32 cellular contexts compared by ENCODE assay signal in genomic region chr16:9824191-9824590, GRCh38.
"Had no signal": no experiment of that assay in that cellular context is flagged by ENCODE, and none has a peak within 500 bp of the region (broad histone marks: within the 10 kb centered on the region; RNA-seq: fewer than 3 reads in every experiment).

No MANE protein-coding gene starts in this region.

- H3K4me3 Mint-ChIP-seq: activated B cell treated with CpG ODN at 0.5 μM for 24 hours; activated CD4-positive, alpha-beta memory T cell treated with anti-CD3 and anti-CD28 coated beads for 36 hours; activated CD4-positive, alpha-beta T cell treated with anti-CD3 and anti-CD28 coated beads, Interleukin-2, amount 10 ng/mL, durations not matched to agents 24 days and 14 days; activated CD8-positive, alpha-beta T cell treated with anti-CD3 and anti-CD28 coated beads for 36 hours; activated naive CD4-positive, alpha-beta T cell treated with anti-CD3 and anti-CD28 coated beads for 36 hours; activated naive CD8-positive, alpha-beta T cell treated with anti-CD3 and anti-CD28 coated beads for 36 hours; activated T-cell treated with anti-CD3 and anti-CD28 coated beads, Interleukin-2, amount 50 U/mL, for 4 hours; activated T-cell treated with anti-CD3 and anti-CD28 coated beads, Interleukin-2, amount 50 U/mL, for 72 hours; activated T-helper 1 cell treated with anti-CD3 and anti-CD28 coated beads, Interleukin-12 subunit alpha, Interleukin-12 subunit beta, Interleukin-2, Interleukin-4 antibody, amounts not matched to agents 30 ng/mL and 10 ng/mL and 1 ng/mL, durations not matched to agents 14 hours and 24 hours and 36 hours; activated T-helper 17 cell treated with anti-CD3 and anti-CD28 coated beads, Interleukin-2, amount 50 U/mL, for 72 hours; brain; central memory CD8-positive, alpha-beta T cell; T-cell; T-helper 17 cell had no signal

- H3K9me3 ChIP-seq: adrenal gland, ascending aorta had no signal

- H3K36me3 Mint-ChIP-seq: activated CD4-positive, alpha-beta memory T cell treated with anti-CD3 and anti-CD28 coated beads for 36 hours; activated naive CD4-positive, alpha-beta T cell treated with anti-CD3 and anti-CD28 coated beads, Interleukin-2, amount 50 U/mL, for 72 hours; activated naive CD8-positive, alpha-beta T cell treated with anti-CD3 and anti-CD28 coated beads for 36 hours; brain; T-cell had no signal

- DNase-seq: activated B cell treated with CpG ODN at 0.5 μM for 24 hours; activated CD4-positive, alpha-beta memory T cell treated with anti-CD3 and anti-CD28 coated beads for 36 hours; activated CD4-positive, alpha-beta T cell treated with anti-CD3 and anti-CD28 coated beads for 4 hours; activated CD4-positive, alpha-beta T cell treated with anti-CD3 and anti-CD28 coated beads, Interleukin-2, amount 10 ng/mL, durations not matched to agents 24 days and 14 days; activated CD4-positive, alpha-beta T cell treated with anti-CD3 and anti-CD28 coated beads, Interleukin-2, amount 50 U/mL, for 1 hour; activated CD4-positive, alpha-beta T cell treated with anti-CD3 and anti-CD28 coated beads, Interleukin-2, amount 50 U/mL, for 4 hours; activated CD4-positive, CD25-positive, alpha-beta regulatory T cell treated with anti-CD3 and anti-CD28 coated beads, Interleukin-2, amount 50 U/mL, for 72 hours; activated CD8-positive, alpha-beta memory T cell treated with anti-CD3 and anti-CD28 coated beads, Interleukin-2, amount 50 U/mL, for 48 hours; activated CD8-positive, alpha-beta T cell treated with anti-CD3 and anti-CD28 coated beads for 36 hours; activated effector memory CD4-positive, alpha-beta T cell treated with anti-CD3 and anti-CD28 coated beads, Interleukin-2, amount 50 U/mL, for 16 hours; activated gamma-delta T cell treated with Interleukin-2 at 50 U/mL for 16 hours; activated naive CD4-positive, alpha-beta T cell; activated naive CD4-positive, alpha-beta T cell treated with anti-CD3 and anti-CD28 coated beads for 36 hours; activated naive CD4-positive, alpha-beta T cell treated with anti-CD3 and anti-CD28 coated beads, Interleukin-2, amount 50 U/mL, for 16 hours; activated naive CD8-positive, alpha-beta T cell treated with anti-CD3 and anti-CD28 coated beads for 36 hours; activated T-cell treated with anti-CD3 and anti-CD28 coated beads, Interleukin-2, amount 50 U/mL, for 4 hours; activated T-cell treated with anti-CD3 and anti-CD28 coated beads, Interleukin-2, amount 50 U/mL, for 72 hours; adrenal gland; amniotic stem cell; caudate nucleus; cerebellar nuclear complex; T-cell; T-helper 17 cell; T1000 had no signal

- H3K4me1 Mint-ChIP-seq: activated B cell treated with CpG ODN at 0.5 μM for 24 hours; activated CD4-positive, alpha-beta T cell treated with anti-CD3 and anti-CD28 coated beads, Interleukin-2, amount 10 ng/mL, durations not matched to agents 24 days and 14 days; activated naive CD8-positive, alpha-beta T cell treated with anti-CD3 and anti-CD28 coated beads for 36 hours; activated T-helper 17 cell treated with anti-CD3 and anti-CD28 coated beads, Interleukin-2, amount 50 U/mL, for 72 hours; central memory CD8-positive, alpha-beta T cell; T-cell; T-helper 17 cell had no signal

- H3K27ac ChIP-seq: adrenal gland, ascending aorta, cardiac muscle cell, VCaP had no signal

- H3K4me1 ChIP-seq: adrenal gland, ascending aorta had no signal

- ATAC-seq: activated CD8-positive, alpha-beta T cell treated with anti-CD3 and anti-CD28 coated beads for 36 hours; activated naive CD4-positive, alpha-beta T cell treated with anti-CD3 and anti-CD28 coated beads, Interleukin-2, amount 50 U/mL, for 72 hours; activated T-cell treated with anti-CD3 and anti-CD28 coated beads, Interleukin-2, amount 50 U/mL, for 4 hours; activated T-cell treated with anti-CD3 and anti-CD28 coated beads, Interleukin-2, amount 50 U/mL, for 72 hours; activated T-helper 17 cell treated with anti-CD3 and anti-CD28 coated beads, Interleukin-2, amount 50 U/mL, for 72 hours; T-cell; T-helper 17 cell had no signal

- H3K27me3 Mint-ChIP-seq: activated CD4-positive, alpha-beta memory T cell treated with anti-CD3 and anti-CD28 coated beads for 36 hours; activated CD4-positive, alpha-beta T cell treated with anti-CD3 and anti-CD28 coated beads, Interleukin-2, amount 10 ng/mL, durations not matched to agents 24 days and 14 days; activated CD8-positive, alpha-beta T cell treated with anti-CD3 and anti-CD28 coated beads for 36 hours; activated T-helper 17 cell treated with anti-CD3 and anti-CD28 coated beads, Interleukin-2, amount 50 U/mL, for 72 hours; central memory CD8-positive, alpha-beta T cell; T-helper 17 cell had no signal

- H3K27ac Mint-ChIP-seq: activated B cell treated with CpG ODN at 0.5 μM for 24 hours; activated CD4-positive, alpha-beta memory T cell treated with anti-CD3 and anti-CD28 coated beads for 36 hours; activated CD4-positive, alpha-beta T cell treated with anti-CD3 and anti-CD28 coated beads, Interleukin-2, amount 10 ng/mL, durations not matched to agents 24 days and 14 days; activated CD8-positive, alpha-beta T cell treated with anti-CD3 and anti-CD28 coated beads for 36 hours; activated naive CD4-positive, alpha-beta T cell treated with anti-CD3 and anti-CD28 coated beads for 36 hours; activated naive CD8-positive, alpha-beta T cell treated with anti-CD3 and anti-CD28 coated beads for 36 hours; activated T-cell treated with anti-CD3 and anti-CD28 coated beads, Interleukin-2, amount 50 U/mL, for 72 hours; activated T-helper 1 cell treated with anti-CD3 and anti-CD28 coated beads, Interleukin-12 subunit alpha, Interleukin-12 subunit beta, Interleukin-2, Interleukin-4 antibody, amounts not matched to agents 30 ng/mL and 10 ng/mL and 1 ng/mL, durations not matched to agents 14 hours and 24 hours and 36 hours; activated T-helper 17 cell treated with anti-CD3 and anti-CD28 coated beads, Interleukin-2, amount 50 U/mL, for 72 hours; brain; T-cell; T-helper 17 cell had no signal

- H3K9me3 Mint-ChIP-seq: activated B cell treated with CpG ODN at 0.5 μM for 24 hours; activated CD4-positive, alpha-beta memory T cell treated with anti-CD3 and anti-CD28 coated beads for 36 hours; activated CD4-positive, alpha-beta T cell treated with anti-CD3 and anti-CD28 coated beads, Interleukin-2, amount 10 ng/mL, durations not matched to agents 24 days and 14 days; activated CD8-positive, alpha-beta T cell treated with anti-CD3 and anti-CD28 coated beads for 36 hours; activated naive CD4-positive, alpha-beta T cell treated with anti-CD3 and anti-CD28 coated beads for 36 hours; activated naive CD8-positive, alpha-beta T cell treated with anti-CD3 and anti-CD28 coated beads for 36 hours; activated T-cell treated with anti-CD3 and anti-CD28 coated beads, Interleukin-2, amount 50 U/mL, for 4 hours; brain; central memory CD8-positive, alpha-beta T cell had no signal

- H3K27me3 ChIP-seq: adrenal gland, ascending aorta, cardiac muscle cell had no signal

- H3K4me3 ChIP-seq: adrenal gland, ascending aorta, cardiac muscle cell had no signal

- H3K36me3 ChIP-seq: adrenal gland, ascending aorta, cardiac muscle cell had no signal
